Comparison of ENCODE assay signal across 11 cellular contexts in genomic region chr13:43364210-43365041, GRCh38.
DNase-seq lines count a peak whose midpoint lies in the region; ATAC-seq, FAIRE-seq and TF ChIP-seq lines count a peak whose summit lies in the region.
"Had no signal": no experiment of that assay in that cellular context is flagged by ENCODE, and none has a peak within 500 bp of the region (broad histone marks: within the 10 kb centered on the region; RNA-seq: fewer than 3 reads in every experiment).

No MANE protein-coding gene starts in this region.

- H3K9ac ChIP-seq in astrocyte (ENCODE audit: low read length) (peak overlapping the region; percentile 64), skeletal muscle tissue (ENCODE audit: low read depth in 1 of 3, low read length in 3 of 3) (peak overlapping the region in 2 of 3 donors; percentile 24 to 28), colonic mucosa (ENCODE audit: low read depth in 2 of 2, low read length in 2 of 2) (no peak overlapping the region)

- H3K27ac Mint-ChIP-seq in astrocyte (ENCODE audit: unreplicated experiment) = no peak overlapping the region
- H3K27ac Mint-ChIP-seq: memory B cell had no signal

- H3K4me2 ChIP-seq in astrocyte (ENCODE audit: low read length) = peak overlapping the region; percentile 77

- H3K4me1 ChIP-seq in astrocyte (ENCODE audit: insufficient read depth, low read length) (peaks cover 29% of the 10 kb centered on the region), skeletal muscle tissue (ENCODE audit: control insufficient read depth in 3 of 3, insufficient read depth in 3 of 3, low read length in 3 of 3) (peaks cover 10 to 31% (median 29%) of the 10 kb centered on the region in 3 donors), colonic mucosa (no peaks in the 10 kb centered on the region)

- peak overlapping the region; percentile 81 for H2AFZ ChIP-seq in astrocyte (ENCODE audit: low read depth, low read length)

- no peak for TF ChIP-seq CTCF in astrocyte (IDR thresholded peaks at IDR 0.05; ENCODE audit: insufficient read depth, low read depth, low read length)
- no peak for TF ChIP-seq CTCF in colonic mucosa (IDR thresholded peaks at IDR 0.05)

- H3K4me3 Mint-ChIP-seq in astrocyte (ENCODE audit: unreplicated experiment) = no peak overlapping the region
- H3K4me3 Mint-ChIP-seq: memory B cell had no signal

- H3K27me3 Mint-ChIP-seq in astrocyte (ENCODE audit: low read depth, unreplicated experiment) = no peaks in the 10 kb centered on the region
- H3K27me3 Mint-ChIP-seq: memory B cell had no signal

- no peaks in the 10 kb centered on the region for H3K79me2 ChIP-seq in astrocyte (ENCODE audit: insufficient read depth, low read length)

- H3K27me3 ChIP-seq in astrocyte (ENCODE audit: insufficient read depth, low read length) (no peaks in the 10 kb centered on the region), skeletal muscle tissue (ENCODE audit: control insufficient read depth in 3 of 3, insufficient read depth in 3 of 3, low read length in 3 of 3) (no peaks in the 10 kb centered on the region), colonic mucosa (no peaks in the 10 kb centered on the region)

- H3K9me3 ChIP-seq in astrocyte (ENCODE audit: insufficient read depth, low read depth, low read length) = no peaks in the 10 kb centered on the region
- no peaks in the 10 kb centered on the region for H3K9me3 ChIP-seq in skeletal muscle tissue (ENCODE audit: control insufficient read depth in 3 of 3, low read length in 3 of 3)
- no peaks in the 10 kb centered on the region for H3K9me3 ChIP-seq in colonic mucosa

- no peaks in the 10 kb centered on the region for H4K20me1 ChIP-seq in astrocyte (ENCODE audit: insufficient read depth, low read length)

- intact Hi-C loops in colonic mucosa (cut with DNase I) = no loop called here

- H3K27ac ChIP-seq in astrocyte (ENCODE audit: low read depth, low read length) (peak overlapping the region; percentile 56), skeletal muscle tissue (ENCODE audit: low read depth, low read length) (peak overlapping the region; percentile 27), colonic mucosa (no peak overlapping the region)

- FAIRE-seq in astrocyte (lab: Jason Lieb, UNC) = peak; percentile 79
- FAIRE-seq in RCC 7860 (lab: Jason Lieb, UNC) = no peak

- H3K4me1 Mint-ChIP-seq in astrocyte (ENCODE audit: low read depth, unreplicated experiment) = peaks cover 4% of the 10 kb centered on the region

- H3K36me3 Mint-ChIP-seq in astrocyte (ENCODE audit: low read depth, unreplicated experiment) = no peaks in the 10 kb centered on the region
- H3K36me3 Mint-ChIP-seq: memory B cell had no signal

- no peak for ATAC-seq in HG02840 (IDR thresholded peaks at IDR 0.05; ENCODE audit: low FRiP score, unreplicated experiment)
- no peak for ATAC-seq in GM19395 (IDR thresholded peaks at IDR 0.05; ENCODE audit: unreplicated experiment)

- no peaks in the 10 kb centered on the region for H3K36me3 ChIP-seq in astrocyte (ENCODE audit: insufficient read depth, low read length)
- H3K36me3 ChIP-seq in skeletal muscle tissue (ENCODE audit: control insufficient read depth in 3 of 3, insufficient read depth in 3 of 3, low read length in 3 of 3) = no peaks in the 10 kb centered on the region
- no peaks in the 10 kb centered on the region for H3K36me3 ChIP-seq in colonic mucosa

- peak overlapping the region; percentile 50 for H3K4me3 ChIP-seq in astrocyte (ENCODE audit: insufficient read depth, low read depth, low read length)
- peak overlapping the region; percentile 18 to 53 (median 40) for H3K4me3 ChIP-seq in skeletal muscle tissue (ENCODE audit: low read length in 3 of 3)
- H3K4me3 ChIP-seq in colonic mucosa = no peak overlapping the region

- peak; percentile 53 for DNase-seq in HCEC 1CT
- DNase-seq in astrocyte (ENCODE audit: low read depth) = peak; percentile 90
- DNase-seq in hepatic stellate cell (ENCODE audit: low spot score) = peak; percentile 10
- DNase-seq in colonic mucosa = no peak
- no peak for DNase-seq in RCC 7860 (ENCODE audit: low spot score)
- DNase-seq: activated T-cell treated with anti-CD3 and anti-CD28 coated beads, Interleukin-2, amount 50 U/mL, for 1 hour; NCI-H2107 had no signal

- no peaks in the 10 kb centered on the region for H3K9me3 Mint-ChIP-seq in astrocyte (ENCODE audit: unreplicated experiment)
- H3K9me3 Mint-ChIP-seq: memory B cell had no signal

Comparison
In these comparisons a context has a peak if more than half of its experiments do, and no peak if none do; other contexts are left out.
1. DNase-seq: peak in HCEC 1CT (single experiment), astrocyte (single experiment) and hepatic stellate cell (single experiment); none in colonic mucosa (single experiment) and RCC 7860 (single experiment).
2. H3K9ac ChIP-seq: peak in astrocyte (single experiment) and skeletal muscle tissue (2 of 3); none in colonic mucosa (0 of 2).